8 cellular contexts compared by ENCODE assay signal in the genomic region with DNA sequence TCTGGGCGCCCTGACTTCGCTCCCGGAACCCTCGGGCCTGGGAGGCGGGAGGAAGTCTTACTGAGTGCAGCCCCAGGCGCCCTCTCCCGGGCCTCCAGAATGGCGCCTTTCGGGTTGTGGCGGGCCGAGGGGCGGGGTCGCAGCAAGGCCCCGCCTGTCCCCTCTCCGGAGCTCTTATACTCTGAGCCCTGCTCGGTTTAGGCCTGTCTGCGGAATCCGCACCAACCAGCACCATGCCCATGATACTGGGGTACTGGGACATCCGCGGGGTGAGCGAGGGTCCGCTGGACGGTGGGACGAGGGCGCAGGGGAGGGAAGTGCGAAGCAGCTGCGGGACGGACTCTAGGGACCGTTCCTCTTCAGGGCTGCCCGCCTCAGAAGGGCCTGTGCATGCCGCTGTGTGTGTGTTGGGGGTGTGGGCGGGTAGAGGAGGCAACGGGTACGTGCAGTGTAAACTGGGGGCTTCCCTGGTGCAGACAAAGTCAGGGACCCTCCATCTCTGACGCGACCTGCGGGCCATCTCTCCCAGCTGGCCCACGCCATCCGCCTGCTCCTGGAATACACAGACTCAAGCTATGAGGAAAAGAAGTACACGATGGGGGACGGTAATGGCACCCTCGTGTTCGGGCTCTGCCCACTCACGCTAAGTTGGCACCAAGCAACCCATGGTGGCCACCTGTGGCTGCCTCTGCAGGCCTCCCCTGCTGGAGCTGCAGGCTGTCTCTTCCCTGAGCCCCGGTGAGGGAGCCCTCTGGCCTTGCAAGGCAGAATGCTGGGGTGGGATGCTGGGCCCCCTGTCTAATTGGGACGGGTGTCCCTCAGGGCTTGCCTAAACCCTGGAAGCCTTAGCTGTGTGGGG. TPM values are rescaled to one million over a fixed set of nuclear protein-coding genes. Genes with fewer than 3 reads are reported as not detected.
A peak's percentile ranks its signal among the peaks of the same experiment; 100 is the strongest.
DNase-seq lines count a peak whose midpoint lies in the region; ATAC-seq and TF ChIP-seq lines count a peak whose summit lies in the region.

A gene (plus strand): TSS at position 177 of the 859 bp plus-strand sequence. CDS start 57 bp downstream, at position 234.

- 0 to 3% methylated on average over 24 to 46 of the region's 46 CpGs; no CpG with 5 or more reads in 1 of the 3 donors for WGBS in adipose tissue, 3 donors

- ATAC-seq in GM19043 (IDR thresholded peaks at IDR 0.05; ENCODE audit: low read depth, unreplicated experiment) (peak; percentile 94), HG03469 (IDR thresholded peaks at IDR 0.05; ENCODE audit: unreplicated experiment) (peak; percentile 91)

- H3K27ac ChIP-seq in adipose tissue (ENCODE audit: low read depth, low read length) = no peak within 1 kb of the TSS

- peak; percentile 43 for TF ChIP-seq CTCF in AG09309 (IDR thresholded peaks at IDR 0.05; ENCODE audit: control insufficient read depth, insufficient read depth, low read depth, low read length, missing control alignments)

- H3K4me3 ChIP-seq in AG09309 (ENCODE audit: control insufficient read depth, low read depth, low read length) = peak within 1 kb of the TSS; percentile 64

- peak; percentile 21 for DNase-seq in AG09309 (ENCODE audit: low read depth)
- peak; percentile 5 for DNase-seq in myocyte (ENCODE audit: low read depth)
- no peak for DNase-seq in effector CD4-positive, alpha-beta T cell
- no peak for DNase-seq in NCI-H1092 treated with DMSO at 0.1 percent for 48 hours (lab: John Stamatoyannopoulos, UW)
- DNase-seq in NCI-H2107 treated with DMSO at 0.1 percent for 48 hours (lab: John Stamatoyannopoulos, UW; ENCODE audit: unreplicated experiment) = no peak

RNA-seq across cellular contexts. Expression of the gene that starts here (rescaled TPM):
- 10 to 100 TPM in 2 of 3 donors, not detected in 1; 35.4 to 94.6 TPM for polyA plus RNA-seq in adipose tissue
- 0.48 and 0.83 TPM in 2 replicates for total RNA-seq in myocyte
- 1.0 TPM for polyA plus RNA-seq in myocyte (2012)

Comparison
In these comparisons a context has a peak if more than half of its experiments do, and no peak if none do; other contexts are left out.
1. DNase-seq: peak in AG09309 (single experiment) and myocyte (single experiment); none in effector CD4-positive, alpha-beta T cell (single experiment), NCI-H1092 treated with DMSO at 0.1 percent for 48 hours (single experiment) and NCI-H2107 treated with DMSO at 0.1 percent for 48 hours (single experiment).